Comparison of ENCODE assay signal across 8 cellular contexts in the genomic region with DNA sequence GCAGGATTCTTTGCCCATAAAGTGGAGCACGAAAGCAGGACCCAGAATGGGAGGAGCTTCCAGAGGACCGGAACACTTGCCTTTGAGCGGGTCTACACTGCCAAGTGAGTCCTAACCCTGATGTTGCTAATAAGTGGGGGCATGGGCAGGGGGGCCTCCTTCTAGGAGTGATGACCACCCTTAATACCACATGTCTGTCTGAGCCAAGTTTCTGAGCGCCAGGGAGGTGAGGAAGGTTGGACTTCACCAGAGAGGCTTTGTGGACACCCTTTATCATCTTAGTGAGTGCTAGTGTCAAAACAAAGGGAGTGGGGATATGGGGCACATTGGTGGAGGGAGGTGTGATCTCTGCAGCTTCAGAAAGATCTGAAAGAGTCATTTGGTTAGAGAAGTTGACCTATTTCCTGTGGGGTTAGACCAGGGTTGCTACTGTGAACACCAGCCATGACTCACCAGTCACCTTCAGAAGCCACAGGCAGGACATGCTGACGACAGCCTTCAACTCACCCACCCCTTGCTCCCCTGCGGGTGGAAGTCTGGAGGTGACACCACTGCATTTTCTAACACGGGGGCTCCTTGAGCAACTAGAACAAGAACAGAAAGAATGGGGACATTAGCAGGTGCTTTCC. TPM values are rescaled to one million over a fixed set of nuclear protein-coding genes. Genes with fewer than 3 reads are reported as not detected.
DNase-seq lines count a peak whose midpoint lies in the region; ATAC-seq, FAIRE-seq and TF ChIP-seq lines count a peak whose summit lies in the region.

No MANE protein-coding gene starts in this region.

- peak overlapping the region; percentile 27; the same call in 1 of the 2 replicates for H3K4me2 ChIP-seq in OCI-LY1 (ENCODE audit: low read length)

- no peak overlapping the region for H3K4me3 ChIP-seq in OCI-LY1 (ENCODE audit: low read depth, low read length, poor library complexity, severe bottlenecking)

- H3K36me3 Mint-ChIP-seq in activated T-cell treated with anti-CD3 and anti-CD28 coated beads, Interleukin-2, amount 50 U/mL, for 72 hours (ENCODE audit: insufficient read depth in 2 of 2): peaks cover 10 to 19% of the 10 kb centered on the region in 2 donors

- peaks cover 45% of the 10 kb centered on the region for H3K36me3 ChIP-seq in OCI-LY1 (ENCODE audit: insufficient read depth, low read length)

- H3K27me3 ChIP-seq in OCI-LY1 (ENCODE audit: insufficient read depth, low read length): no peaks in the 10 kb centered on the region

- H3K9me2 ChIP-seq in OCI-LY1 (ENCODE audit: low read depth, low read length): no peaks in the 10 kb centered on the region

- peaks cover 9% of the 10 kb centered on the region for H3K27me3 Mint-ChIP-seq in activated T-cell treated with anti-CD3 and anti-CD28 coated beads, Interleukin-2, amount 50 U/mL, for 72 hours (ENCODE audit: low read depth)

- no peaks in the 10 kb centered on the region for H3K79me2 ChIP-seq in OCI-LY1 (ENCODE audit: insufficient read depth, low read length)

- H2AFZ ChIP-seq in OCI-LY1 (ENCODE audit: low read length): no peak overlapping the region

- no peaks in the 10 kb centered on the region for H4K20me1 ChIP-seq in OCI-LY1 (ENCODE audit: insufficient read depth, low read length)

- H3K27ac Mint-ChIP-seq in activated T-cell treated with anti-CD3 and anti-CD28 coated beads, Interleukin-2, amount 50 U/mL, for 72 hours: peak overlapping the region; percentile 10

- peak; percentile 96 for ATAC-seq in HG02840 (IDR thresholded peaks at IDR 0.05; ENCODE audit: low FRiP score, unreplicated experiment)
- ATAC-seq in activated T-cell treated with anti-CD3 and anti-CD28 coated beads, Interleukin-2, amount 50 U/mL, for 72 hours (replicated peaks in 1 of 2): peak; percentile 81 to 82

- H3K4me1 Mint-ChIP-seq in activated T-cell treated with anti-CD3 and anti-CD28 coated beads, Interleukin-2, amount 50 U/mL, for 72 hours (ENCODE audit: low read depth): peaks cover 69% of the 10 kb centered on the region

- H3F3A ChIP-seq in OCI-LY1 (ENCODE audit: insufficient read depth, low read length): no peaks in the 10 kb centered on the region

- peak overlapping the region; percentile 57 for H3K27ac ChIP-seq in OCI-LY1 (ENCODE audit: low read depth, low read length, poor library complexity, severe bottlenecking)

- peak; percentile 99 for FAIRE-seq in GM18507 (lab: Jason Lieb, UNC)

- no peak overlapping the region for H3K9ac ChIP-seq in OCI-LY1 (ENCODE audit: low read length)

- peaks cover 39% of the 10 kb centered on the region for H3K4me1 ChIP-seq in OCI-LY1 (ENCODE audit: insufficient read depth, low read length, severe bottlenecking)

- peak overlapping the region; percentile 47 to 80 for H3K4me3 Mint-ChIP-seq in activated T-cell treated with anti-CD3 and anti-CD28 coated beads, Interleukin-2, amount 50 U/mL, for 72 hours

- no peak for TF ChIP-seq CTCF in OCI-LY1 (IDR thresholded peaks at IDR 0.05; ENCODE audit: low read length)

- H3K9me3 Mint-ChIP-seq in activated T-cell treated with anti-CD3 and anti-CD28 coated beads, Interleukin-2, amount 50 U/mL, for 72 hours: no peaks in the 10 kb centered on the region

- H3K9me3 ChIP-seq in OCI-LY1 (ENCODE audit: low read length): no peaks in the 10 kb centered on the region

- DNase-seq in GM18507 (ENCODE audit: extremely low spot score, insufficient read length, low read depth) (peak; percentile 82), iris pigment epithelial cell (ENCODE audit: low read depth) (peak; percentile 59), NCI-H2107 treated with DMSO at 0.1 percent for 48 hours (lab: John Stamatoyannopoulos, UW; ENCODE audit: unreplicated experiment) (no peak), cortex of kidney (lab: John Stamatoyannopoulos, UW) (no peak)
- DNase-seq in activated T-cell treated with anti-CD3 and anti-CD28 coated beads, Interleukin-2, amount 50 U/mL, for 72 hours: peak; percentile 89 to 92
- DNase-seq in stimulated activated CD8-positive, alpha-beta memory T cell treated with anti-CD3 and anti-CD28 coated beads, Interleukin-12 subunit alpha, Interleukin-12 subunit beta, amount 100 ng/mL, for 4 hours (ENCODE audit: low read depth): peak; percentile 75

RNA-seq across cellular contexts. Expression of a gene that starts 8.8 kb away (rescaled TPM):
- 10 to 100 TPM; 56.3 to 72.3 TPM for total RNA-seq in activated T-cell treated with anti-CD3 and anti-CD28 coated beads, Interleukin-2, amount 50 U/mL, for 72 hours

Comparison
In these comparisons a context has a peak if more than half of its experiments do, and no peak if none do; other contexts are left out.
1. DNase-seq: peak in GM18507 (single experiment), activated T-cell treated with anti-CD3 and anti-CD28 coated beads, Interleukin-2, amount 50 U/mL, for 72 hours (2 of 2), iris pigment epithelial cell (single experiment) and stimulated activated CD8-positive, alpha-beta memory T cell treated with anti-CD3 and anti-CD28 coated beads, Interleukin-12 subunit alpha, Interleukin-12 subunit beta, amount 100 ng/mL, for 4 hours (single experiment); none in NCI-H2107 treated with DMSO at 0.1 percent for 48 hours (single experiment) and cortex of kidney (single experiment).